9 cellular contexts compared by ENCODE assay signal in genomic region chr5:146340260-146341081, GRCh38. TPM values are rescaled to one million over a fixed set of nuclear protein-coding genes. Genes with fewer than 3 reads are reported as not detected.
DNase-seq lines count a peak whose midpoint lies in the region; ATAC-seq and TF ChIP-seq lines count a peak whose summit lies in the region.
"Had no signal": no experiment of that assay in that cellular context is flagged by ENCODE, and none has a peak within 500 bp of the region (broad histone marks: within the 10 kb centered on the region; RNA-seq: fewer than 3 reads in every experiment).

No MANE protein-coding gene starts in this region.

- no peak overlapping the region for H3K4ac ChIP-seq in mesenchymal stem cell (ENCODE audit: low read depth in 1 of 2, low read length in 2 of 2)

- H3K23ac ChIP-seq in mesenchymal stem cell (ENCODE audit: low read length in 2 of 2): peak overlapping the region in 1 of 2 experiments; percentile 65

- peaks cover 5% of the 10 kb centered on the region for H3K9me3 ChIP-seq in mesenchymal stem cell (ENCODE audit: control insufficient read depth, low read length)
- H3K9me3 ChIP-seq: tibial artery had no signal

- no peak overlapping the region for H3K27ac ChIP-seq in mesenchymal stem cell (ENCODE audit: low read length, poor library complexity, severe bottlenecking)
- H3K27ac ChIP-seq: tibial artery had no signal

- H3K9ac ChIP-seq in mesenchymal stem cell (ENCODE audit: low read length): no peak overlapping the region

- H2BK120ac ChIP-seq in mesenchymal stem cell (ENCODE audit: low read depth, low read length): no peak overlapping the region

- H2AK5ac ChIP-seq in mesenchymal stem cell (ENCODE audit: low read length, severe bottlenecking): no peak overlapping the region

- H3K4me1 ChIP-seq in mesenchymal stem cell (ENCODE audit: control insufficient read depth, insufficient read depth, low read depth, low read length): peaks cover 32% of the 10 kb centered on the region

- peaks cover 100% of the 10 kb centered on the region in 2 experiments for H3K27me3 ChIP-seq in mesenchymal stem cell (ENCODE audit: control insufficient read depth in 1 of 2, insufficient read depth in 1 of 2, low read length in 2 of 2)

- H3K18ac ChIP-seq in mesenchymal stem cell (ENCODE audit: low read depth in 1 of 2, low read length in 2 of 2): no peak overlapping the region

- no peaks in the 10 kb centered on the region for H3K79me1 ChIP-seq in mesenchymal stem cell (replicated peaks; ENCODE audit: low read length, poor library complexity, severe bottlenecking)

- no peak overlapping the region for H2BK15ac ChIP-seq in mesenchymal stem cell (ENCODE audit: low read depth, poor library complexity, severe bottlenecking)

- ATAC-seq in HG02938 (IDR thresholded peaks at IDR 0.05; ENCODE audit: unreplicated experiment) (no peak), GM21526 (IDR thresholded peaks at IDR 0.05; ENCODE audit: low FRiP score, unreplicated experiment) (no peak)

- no peak overlapping the region for H3K14ac ChIP-seq in mesenchymal stem cell (ENCODE audit: low read length in 2 of 2)

- TF ChIP-seq POLR2A in NB4 (IDR thresholded peaks at IDR 0.05; ENCODE audit: extremely low read depth, insufficient read length): no peak

- no peak for TF ChIP-seq CTCF in NB4 (IDR thresholded peaks at IDR 0.05; ENCODE audit: low read depth, low read length)
- no peak for TF ChIP-seq CTCF in choroid plexus epithelial cell (conservative IDR thresholded peaks at IDR 0.05; ENCODE audit: low read depth, low read length)

- no peak overlapping the region for H2BK12ac ChIP-seq in mesenchymal stem cell (ENCODE audit: low read length in 2 of 2)

- peak; percentile 17 for DNase-seq in GM04504 (ENCODE audit: low read depth)
- DNase-seq in NB4 (ENCODE audit: low read depth): peak; percentile 66
- peak; percentile 66 for DNase-seq in choroid plexus epithelial cell (ENCODE audit: low read depth)
- peak; percentile 68 for DNase-seq in mesenchymal stem cell
- DNase-seq in NCI-H1105 (lab: John Stamatoyannopoulos, UW): no peak
- DNase-seq in NCI-H2029 (lab: John Stamatoyannopoulos, UW): no peak

- 7% methylated on average over 36 of the region's 40 CpGs for WGBS in mesenchymal stem cell

- no peaks in the 10 kb centered on the region for H3K36me3 ChIP-seq in mesenchymal stem cell (ENCODE audit: control insufficient read depth in 1 of 2, insufficient read depth in 2 of 2, low read depth in 1 of 2, low read length in 2 of 2)
- H3K36me3 ChIP-seq: tibial artery had no signal

- no peak overlapping the region for H2BK5ac ChIP-seq in mesenchymal stem cell (ENCODE audit: low read depth, low read length, poor library complexity, severe bottlenecking)

- peak overlapping the region; percentile 36 for H3K4me2 ChIP-seq in mesenchymal stem cell (ENCODE audit: low read length, poor library complexity, severe bottlenecking)

- H2AFZ ChIP-seq in mesenchymal stem cell (ENCODE audit: low read depth, low read length): no peak overlapping the region

- no peak overlapping the region for H3K4me3 ChIP-seq in NB4 (ENCODE audit: low read depth, low read length)
- peak overlapping the region; percentile 22 for H3K4me3 ChIP-seq in choroid plexus epithelial cell (ENCODE audit: low read depth, low read length)
- H3K4me3 ChIP-seq in mesenchymal stem cell (ENCODE audit: insufficient read depth in 1 of 2, low read depth in 1 of 2, low read length in 2 of 2): peak overlapping the region in 1 of 2 experiments; percentile 70

- no peak overlapping the region for H4K91ac ChIP-seq in mesenchymal stem cell (ENCODE audit: low read length)

- H4K8ac ChIP-seq in mesenchymal stem cell (ENCODE audit: low read length): no peak overlapping the region

RNA-seq across cellular contexts. Expression of gene POU4F3, which starts 1.8 kb away (rescaled TPM):
- 0.06 TPM for polyA plus RNA-seq in mesenchymal stem cell (2013, experiment 1 of 2)
- polyA plus RNA-seq in mesenchymal stem cell (2013, experiment 2 of 2): 0.05 TPM

Comparison
In these comparisons a context has a peak if more than half of its experiments do, and no peak if none do; other contexts are left out.
1. DNase-seq: peak in GM04504 (single experiment), NB4 (single experiment), choroid plexus epithelial cell (single experiment) and mesenchymal stem cell (single experiment); none in NCI-H1105 (single experiment) and NCI-H2029 (single experiment).